Comparison of ENCODE assay signal across 12 cellular contexts in the genomic region with DNA sequence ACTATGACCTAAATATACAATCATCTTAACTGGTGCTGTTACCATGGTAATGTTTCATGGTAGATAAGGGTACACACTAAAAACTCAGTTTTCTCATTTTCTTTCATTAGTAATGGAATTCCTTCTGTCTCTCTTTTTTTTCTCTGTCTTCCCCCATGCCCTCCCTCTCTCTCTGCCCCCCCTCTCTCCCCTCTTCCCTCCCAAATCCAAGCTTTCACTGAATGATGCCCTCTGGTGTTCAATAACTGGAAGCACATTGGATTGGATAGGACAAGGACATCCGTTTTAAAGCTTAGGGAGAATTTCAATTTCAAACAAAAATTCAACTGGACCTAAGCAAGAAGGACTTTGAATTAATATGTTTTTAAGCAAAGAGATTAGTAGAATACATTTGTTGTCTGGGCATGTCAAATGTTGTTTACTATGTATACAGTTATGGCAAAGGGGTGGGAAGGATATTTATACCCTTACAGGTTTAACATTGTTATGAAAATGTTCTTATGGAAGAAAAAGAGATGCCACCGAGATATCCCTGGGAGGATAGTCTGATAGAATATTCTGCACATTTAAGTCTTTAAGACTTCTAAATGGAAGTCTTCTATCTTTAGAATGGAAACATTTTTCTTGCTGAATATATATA. TPM values are rescaled to one million over a fixed set of nuclear protein-coding genes. Genes with fewer than 3 reads are reported as not detected.
A peak's percentile ranks its signal among the peaks of the same experiment; 100 is the strongest.
DNase-seq lines count a peak whose midpoint lies in the region; ATAC-seq, FAIRE-seq and TF ChIP-seq lines count a peak whose summit lies in the region.
"Had no signal": no experiment of that assay in that cellular context is flagged by ENCODE, and none has a peak within 500 bp of the region (broad histone marks: within the 10 kb centered on the region; RNA-seq: fewer than 3 reads in every experiment).

No MANE protein-coding gene starts in this region.

- peaks cover 0 to 16% (median 7%) of the 10 kb centered on the region in 4 experiments; a peak in 6 of 7 replicates for H3K4me1 ChIP-seq in H1 (replicated peaks in 1 of 4; ENCODE audit: control insufficient read depth in 3 of 4, insufficient read depth in 4 of 4, low read length in 3 of 4)

- TF ChIP-seq EP300 in H1 (IDR thresholded peaks at IDR 0.05; ENCODE audit: borderline replicate concordance in 1 of 2, low read depth in 2 of 2, low read length in 2 of 2) = no peak

- no peak overlapping the region for H3K4ac ChIP-seq in H1 (replicated peaks; ENCODE audit: insufficient read length, low read depth, low read length)

- H3K36me3 Mint-ChIP-seq in T-helper 2 cell treated with Interferon-gamma antibody and Interleukin-4, amounts not matched to agents 5 μg/mL and 100 μg/mL, for 36 hours (ENCODE audit: low read depth) = no peaks in the 10 kb centered on the region

- no peaks in the 10 kb centered on the region for H3K4me1 Mint-ChIP-seq in T-helper 2 cell treated with Interferon-gamma antibody and Interleukin-4, amounts not matched to agents 5 μg/mL and 100 μg/mL, for 36 hours (ENCODE audit: low read depth)
- H3K4me1 Mint-ChIP-seq: central memory CD8-positive, alpha-beta T cell had no signal

- no peaks in the 10 kb centered on the region for H3K36me3 ChIP-seq in H1 (ENCODE audit: control insufficient read depth in 2 of 4, insufficient read depth in 4 of 4, low read length in 3 of 4)
- H3K36me3 ChIP-seq: upper lobe of left lung had no signal

- H2BK20ac ChIP-seq in H1 (ENCODE audit: low read length) = no peak overlapping the region

- peaks cover 0 to 4% of the 10 kb centered on the region in 2 experiments for H4K20me1 ChIP-seq in H1 (replicated peaks in 1 of 2; ENCODE audit: control insufficient read depth in 1 of 2, insufficient read depth in 2 of 2, low read length in 2 of 2)

- H3K4me3 ChIP-seq in H1 (ENCODE audit: extremely low read depth in 1 of 4, insufficient read depth in 2 of 4, low read depth in 3 of 4, low read length in 4 of 4) (no peak overlapping the region), retinal pigment epithelial cell (ENCODE audit: low read length) (no peak overlapping the region)
- H3K4me3 ChIP-seq: upper lobe of left lung had no signal

- 41% methylated on average over 2 of the region's 2 CpGs; no CpG with 5 or more reads in 1 of the 2 experiments for WGBS in H1 (ENCODE audit: extremely low coverage in 1 of 2, insufficient coverage in 1 of 2, insufficient read length in 1 of 2, insufficient replicate concordance in 2 of 2, low coverage in 1 of 2, low lambda C conversion rate in 2 of 2, missing lambda C conversion rate in 1 of 2), 2 experiments

- peak in 2 of 3 experiments; percentile 43 to 60; a peak in 3 of 4 replicates for TF ChIP-seq CTCF in H1 (IDR thresholded peaks at IDR 0.05; ENCODE audit: control extremely low read depth in 1 of 3, insufficient read depth in 1 of 3, low read depth in 1 of 3, low read length in 3 of 3)
- peak; percentile 68 for TF ChIP-seq CTCF in retinal pigment epithelial cell (conservative IDR thresholded peaks at IDR 0.05; ENCODE audit: low read depth, low read length)

- H3K79me2 ChIP-seq in H1 (ENCODE audit: control insufficient read depth in 1 of 2, insufficient read depth in 2 of 2, low read length in 2 of 2) = no peaks in the 10 kb centered on the region

- no peak for TF ChIP-seq POLR2A in H1 (IDR thresholded peaks at IDR 0.05; ENCODE audit: control extremely low read depth in 1 of 2, low read depth in 2 of 2, low read length in 2 of 2)
- no peak for TF ChIP-seq POLR2A in GM18505 (IDR thresholded peaks at IDR 0.05; ENCODE audit: borderline replicate concordance, extremely low read depth, insufficient read depth, insufficient read length)

- H4K91ac ChIP-seq in H1 (replicated peaks; ENCODE audit: insufficient read length, low read length) = no peak overlapping the region

- H3K27me3 ChIP-seq in H1 (replicated peaks in 1 of 4; ENCODE audit: control insufficient read depth in 3 of 4, extremely low read depth in 1 of 4, insufficient read depth in 3 of 4, low read length in 3 of 4) = peaks cover 27 to 40% (median 32%) of the 10 kb centered on the region in 4 experiments

- H3K14ac ChIP-seq in H1 (ENCODE audit: insufficient read length) = no peak overlapping the region

- FAIRE-seq in H1 (lab: Jason Lieb, UNC) = peak; percentile 68

- TF ChIP-seq RAD21 in H1 (IDR thresholded peaks at IDR 0.05 in 1 of 2, conservative IDR thresholded peaks at IDR 0.05 in 1 of 2; ENCODE audit: low read depth in 2 of 2, low read length in 2 of 2) = peak; percentile 55 to 59

- no peak overlapping the region for H2AK5ac ChIP-seq in H1 (ENCODE audit: low read depth, low read length)

- H3K9ac ChIP-seq in H1 (replicated peaks in 1 of 4; ENCODE audit: extremely low read depth in 1 of 4, low read depth in 3 of 4, low read length in 3 of 4) = no peak overlapping the region

- no peak overlapping the region for H4K8ac ChIP-seq in H1 (ENCODE audit: extremely low read depth, insufficient read depth, low read length)

- H3K4me2 ChIP-seq in H1 (ENCODE audit: insufficient read depth in 1 of 2, low read depth in 2 of 2, low read length in 2 of 2) = no peak overlapping the region

- POLR2A ChIA-PET in H1 (lab: Charles Lee; ENCODE audit: partially characterized antibody) = interaction anchor here (0.6 to 1.2 kb wide), 2 partner anchors 124 to 297 kb away, joined by 3 read pairs; no protein-coding TSS in a partner anchor

- H3K9me3 ChIP-seq in H1 (ENCODE audit: insufficient read depth in 2 of 2, low read depth in 1 of 2, low read length in 1 of 2) = no peaks in the 10 kb centered on the region
- H3K9me3 ChIP-seq: upper lobe of left lung had no signal

- H3K27me3 Mint-ChIP-seq in T-helper 2 cell treated with Interferon-gamma antibody and Interleukin-4, amounts not matched to agents 5 μg/mL and 100 μg/mL, for 36 hours (ENCODE audit: low read depth) = peaks cover 17% of the 10 kb centered on the region

- H2BK15ac ChIP-seq in H1 (ENCODE audit: low read length) = no peak overlapping the region

- no peak overlapping the region for H3K23ac ChIP-seq in H1 (ENCODE audit: insufficient read length)

- H3K4me3 Mint-ChIP-seq in T-helper 2 cell treated with Interferon-gamma antibody and Interleukin-4, amounts not matched to agents 5 μg/mL and 100 μg/mL, for 36 hours = no peak overlapping the region
- H3K4me3 Mint-ChIP-seq: CD4-positive, alpha-beta T cell; central memory CD8-positive, alpha-beta T cell; T-helper 1 cell treated with Interleukin-12 subunit alpha and Interleukin-12 subunit beta and Interleukin-4 antibody, amounts not matched to agents 30 μg/mL and 1 μg/mL, for 36 hours had no signal

- peaks cover 12% of the 10 kb centered on the region; the same call in 1 of the 2 replicates for H3K23me2 ChIP-seq in H1 (ENCODE audit: low read depth, low read length)

- no peaks in the 10 kb centered on the region for H3K79me1 ChIP-seq in H1 (ENCODE audit: low read depth, low read length)

- H3K27ac Mint-ChIP-seq in T-helper 2 cell treated with Interferon-gamma antibody and Interleukin-4, amounts not matched to agents 5 μg/mL and 100 μg/mL, for 36 hours = no peak overlapping the region
- H3K27ac Mint-ChIP-seq: CD4-positive, alpha-beta T cell; T-helper 1 cell treated with Interleukin-12 subunit alpha and Interleukin-12 subunit beta and Interleukin-4 antibody, amounts not matched to agents 30 μg/mL and 1 μg/mL, for 36 hours had no signal

- DNase-seq in NCI-H2171 treated with DMSO at 0.1 percent for 48 hours (lab: John Stamatoyannopoulos, UW) (peak; percentile 15), NCI-H2171 (lab: John Stamatoyannopoulos, UW) (no peak), NCI-H526 treated with DMSO at 0.1 percent for 48 hours (lab: John Stamatoyannopoulos, UW) (peak; percentile 18), H1 (ENCODE audit: low read depth in 1 of 2, low spot score in 2 of 2) (no peak), retinal pigment epithelial cell (ENCODE audit: low read depth) (no peak), cerebellum (ENCODE audit: low spot score) (no peak)
- DNase-seq in T-helper 2 cell treated with Interferon-gamma antibody and Interleukin-4, amounts not matched to agents 5 μg/mL and 100 μg/mL, for 36 hours (ENCODE audit: low spot score) = no peak
- DNase-seq: CD4-positive, alpha-beta T cell; upper lobe of left lung had no signal

- no peak for ATAC-seq in GM18505 (IDR thresholded peaks at IDR 0.05; ENCODE audit: unreplicated experiment)

- H3K18ac ChIP-seq in H1 (ENCODE audit: extremely low read depth, low read length) = no peak overlapping the region

- no peak overlapping the region for H3K27ac ChIP-seq in H1 (ENCODE audit: low read depth, low read length)
- H3K27ac ChIP-seq: upper lobe of left lung had no signal

- no peak overlapping the region for H2BK120ac ChIP-seq in H1 (replicated peaks; ENCODE audit: low read depth, low read length)

- no peak overlapping the region for H3K56ac ChIP-seq in H1 (replicated peaks; ENCODE audit: insufficient read length, low read depth, low read length)

- no peaks in the 10 kb centered on the region for H3K9me3 Mint-ChIP-seq in T-helper 2 cell treated with Interferon-gamma antibody and Interleukin-4, amounts not matched to agents 5 μg/mL and 100 μg/mL, for 36 hours
- H3K9me3 Mint-ChIP-seq: central memory CD8-positive, alpha-beta T cell; T-helper 1 cell treated with Interleukin-12 subunit alpha and Interleukin-12 subunit beta and Interleukin-4 antibody, amounts not matched to agents 30 μg/mL and 1 μg/mL, for 36 hours had no signal

- CTCF ChIA-PET in H1 (lab: Charles Lee; ENCODE audit: partially characterized antibody) = interaction anchor here (0.6 to 3.2 kb wide), 19 partner anchors 8 to 1158 kb away, joined by 3 to 16 read pairs (median 4); no protein-coding TSS in a partner anchor

- H2AFZ ChIP-seq in H1 (ENCODE audit: low read length) = no peak overlapping the region

- H2BK5ac ChIP-seq in H1 (ENCODE audit: low read depth, low read length) = no peak overlapping the region

- H2BK12ac ChIP-seq in H1 (ENCODE audit: low read depth, low read length) = no peak overlapping the region

- no peak overlapping the region for H4K5ac ChIP-seq in H1 (ENCODE audit: insufficient read length, low read depth, low read length)

TF ChIP-seq in H1, 55 proteins besides CTCF, POLR2A, EP300 and RAD21 (continues in another document):
- TF ChIP-seq KDM4A (IDR thresholded peaks at IDR 0.05; ENCODE audit: low read depth, low read length, severe bottlenecking) (no peak), RFX5 (IDR thresholded peaks at IDR 0.05; ENCODE audit: borderline replicate concordance, low read depth, low read length) (no peak), CEBPB (IDR thresholded peaks at IDR 0.05; ENCODE audit: low read depth, low read length) (no peak), PHF8 (conservative IDR thresholded peaks at IDR 0.05; ENCODE audit: low read depth, low read length) (no peak)

RNA-seq across cellular contexts. Expression of a gene that starts 6.1 kb away (rescaled TPM):
- 0.17 and 0.33 TPM in 2 replicates for total RNA-seq in H1 (2021; fragmentation: NEBNext Ultra II Directional; extraction: Animal tissue kit (Norgen Biotek cat#: 25700))
- 0.20 and 0.32 TPM in 2 replicates for polyA plus RNA-seq in H1 (2011; rRNA removed)
- 0.10 TPM for polyA plus RNA-seq in H1 (2011; cell fraction: cytosol; rRNA removed)
- 0.43 TPM for polyA plus RNA-seq in H1 (2011; cell fraction: nucleus; rRNA removed)
- polyA plus RNA-seq in H1 (2012, experiment 1 of 2) = 0.05 to 0.19 TPM (median 0.12 TPM) in 3 of 4 replicates, not detected in the other
- 0.07 TPM for polyA plus RNA-seq in H1 (2012, experiment 2 of 2)
- 0.08 TPM for polyA plus RNA-seq in H1 (2013, experiment 1 of 2)
- 0.07 TPM for polyA plus RNA-seq in H1 (2013, experiment 2 of 2)
- 0.25 and 0.49 TPM in 2 replicates for polyA minus RNA-seq in H1 (2011; rRNA and poly(A)+ RNA removed)
- polyA minus RNA-seq in H1 (2011; cell fraction: cytosol; rRNA and poly(A)+ RNA removed) = not detected
- polyA minus RNA-seq in H1 (2011; cell fraction: nucleus; rRNA and poly(A)+ RNA removed) = 1.6 TPM
- total RNA-seq in cerebellum = 3.0 TPM
- total RNA-seq: CD4-positive, alpha-beta T cell had no signal

Comparison
In these comparisons a context has a peak if more than half of its experiments do, and no peak if none do; other contexts are left out.
1. DNase-seq: peak in NCI-H2171 treated with DMSO at 0.1 percent for 48 hours (single experiment) and NCI-H526 treated with DMSO at 0.1 percent for 48 hours (single experiment); none in NCI-H2171 (single experiment), H1 (0 of 2), retinal pigment epithelial cell (single experiment), cerebellum (single experiment) and T-helper 2 cell treated with Interferon-gamma antibody and Interleukin-4, amounts not matched to agents 5 μg/mL and 100 μg/mL, for 36 hours (single experiment).